ENCODE assay signal across 1 cellular context in genomic region chr21:42117229-42118048, GRCh38.
TF ChIP-seq lines count a peak whose summit lies in the region.

No MANE protein-coding gene starts in this region.

TF ChIP-seq in GM12878, 131 proteins besides CTCF, POLR2A, EP300 and RAD21 (continued from another document):
- TF ChIP-seq CEBPB (IDR thresholded peaks at IDR 0.05; ENCODE audit: borderline replicate concordance in 1 of 2, low read depth in 2 of 2, low read length in 2 of 2) (no peak), ETV6 (conservative IDR thresholded peaks at IDR 0.05 in 1 of 2, IDR thresholded peaks at IDR 0.05 in 1 of 2; ENCODE audit: borderline replicate concordance in 1 of 2, low read depth in 1 of 2) (no peak), MYC (IDR thresholded peaks at IDR 0.05; ENCODE audit: insufficient read depth, insufficient read length, insufficient replicate concordance, low read length, severe bottlenecking) (no peak), HCFC1 (IDR thresholded peaks at IDR 0.05; ENCODE audit: low read length) (no peak), CREB1 (IDR thresholded peaks at IDR 0.05; ENCODE audit: low read depth) (no peak), ATF3 (IDR thresholded peaks at IDR 0.05; ENCODE audit: borderline replicate concordance, extremely low read depth, low read depth, low read length) (no peak), FOXM1 (IDR thresholded peaks at IDR 0.05; ENCODE audit: low read depth, low read length) (no peak), BACH1 (IDR thresholded peaks at IDR 0.05; ENCODE audit: borderline replicate concordance) (no peak), RB1 (IDR thresholded peaks at IDR 0.05; ENCODE audit: borderline replicate concordance) (peak; percentile 60; the same call in 1 of the 2 replicates), WRNIP1 (IDR thresholded peaks at IDR 0.05; ENCODE audit: borderline replicate concordance, low read depth, low read length) (no peak), IKZF2 (IDR thresholded peaks at IDR 0.05) (peak in 1 of 2 experiments; percentile 21; a peak in 1 of 4 replicates), ZBTB33 (IDR thresholded peaks at IDR 0.05) (no peak), BHLHE40 (IDR thresholded peaks at IDR 0.05; ENCODE audit: borderline replicate concordance in 1 of 2, low read depth in 2 of 2, low read length in 1 of 2) (0 out of 4 replicates have a peak, but pooled peaks of 1 of the 2 experiments have one; percentile 16), ZNF24 (IDR thresholded peaks at IDR 0.05) (0 out of 2 replicates have a peak, but pooled peaks have one; percentile 35), CBFB (IDR thresholded peaks at IDR 0.05; ENCODE audit: low read depth) (no peak), KDM1A (IDR thresholded peaks at IDR 0.05; ENCODE audit: borderline replicate concordance) (no peak), PRDM15 (CRISPR knock-in tag; IDR thresholded peaks at IDR 0.05) (no peak), SIN3A (IDR thresholded peaks at IDR 0.05; ENCODE audit: low read depth, low read length) (no peak), CBX5 (IDR thresholded peaks at IDR 0.05; ENCODE audit: low read depth) (no peak), ELK1 (IDR thresholded peaks at IDR 0.05; ENCODE audit: low read depth, low read length) (no peak), DPF2 (IDR thresholded peaks at IDR 0.05) (no peak; the same call in 1 of the 2 replicates), FOS (IDR thresholded peaks at IDR 0.05; ENCODE audit: borderline replicate concordance, extremely low read depth, insufficient read length) (no peak), PAX5 (IDR thresholded peaks at IDR 0.05; ENCODE audit: borderline replicate concordance, low read depth, low read length) (no peak), E2F4 (IDR thresholded peaks at IDR 0.05; ENCODE audit: low read depth, low read length) (no peak), RAD51 (IDR thresholded peaks at IDR 0.05) (no peak), MYB (IDR thresholded peaks at IDR 0.05; ENCODE audit: borderline replicate concordance, low read depth, low read length) (no peak), EGR1 (IDR thresholded peaks at IDR 0.05; ENCODE audit: borderline replicate concordance in 1 of 2, low read depth in 2 of 2, low read length in 2 of 2) (no peak), MEF2A (IDR thresholded peaks at IDR 0.05; ENCODE audit: insufficient read depth, low read depth, low read length) (no peak), RFX5 (IDR thresholded peaks at IDR 0.05; ENCODE audit: low read depth, low read length) (no peak), SIX5 (IDR thresholded peaks at IDR 0.05; ENCODE audit: low read depth, low read length, severe bottlenecking) (no peak)
